Comparison of ENCODE assay signal across 20 cellular contexts in the genomic region with DNA sequence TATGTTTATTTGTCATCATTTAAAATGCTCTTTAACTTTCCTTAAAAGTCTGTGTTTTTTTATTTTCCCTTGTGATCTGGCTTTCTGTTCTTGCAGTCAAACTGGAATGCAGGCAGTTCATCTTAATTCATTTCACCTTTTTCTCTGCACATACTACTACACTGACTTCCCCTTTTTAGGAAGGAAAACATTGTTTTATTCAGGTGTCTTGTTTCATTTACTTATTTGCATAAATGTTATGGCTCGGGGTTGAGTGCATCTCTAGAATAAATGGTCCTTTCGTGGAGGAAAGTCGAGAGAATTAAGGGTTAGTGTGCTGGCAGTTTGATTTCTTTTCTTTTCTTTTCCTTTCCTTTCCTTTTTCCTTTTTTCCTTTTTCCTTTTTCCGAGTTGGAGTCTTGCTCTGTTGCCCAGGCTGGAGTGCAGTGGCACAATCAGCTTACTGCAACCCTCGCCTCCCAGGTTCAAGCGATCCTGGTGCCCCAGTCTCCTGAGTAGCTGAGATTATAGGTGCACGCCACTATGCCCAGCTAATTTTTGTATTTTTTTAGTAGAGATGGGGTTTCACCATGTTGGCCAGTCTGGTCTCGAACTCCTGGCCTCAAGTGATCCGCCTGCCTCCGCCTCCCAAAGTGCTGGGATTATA.
DNase-seq lines count a peak whose midpoint lies in the region; ATAC-seq, FAIRE-seq and TF ChIP-seq lines count a peak whose summit lies in the region.
"Had no signal": no experiment of that assay in that cellular context is flagged by ENCODE, and none has a peak within 500 bp of the region (broad histone marks: within the 10 kb centered on the region; RNA-seq: fewer than 3 reads in every experiment).

No MANE protein-coding gene starts in this region.

- FAIRE-seq in GM12891 (lab: Jason Lieb, UNC): no peak
- FAIRE-seq: A549, D721Med, GM18507, HepG2, HTR-8/SVneo had no signal

- no peak for ATAC-seq in GM18502 (IDR thresholded peaks at IDR 0.05; ENCODE audit: poor library complexity, unreplicated experiment)
- ATAC-seq: A549; CD8-positive, alpha-beta T cell; HepG2 had no signal

- H3K4me1 Mint-ChIP-seq in mesothelial cell of epicardium: peaks cover 8% of the 10 kb centered on the region
- H3K4me1 Mint-ChIP-seq: H9 had no signal

- no peak for TF ChIP-seq POLR2A in GM12891 (IDR thresholded peaks at IDR 0.05; ENCODE audit: low read depth, low read length)

- H3K27me3 Mint-ChIP-seq in mesothelial cell of epicardium (ENCODE audit: low read depth): no peaks in the 10 kb centered on the region

- DNase-seq in GM12891 (ENCODE audit: insufficient read length, low spot score): no peak
- peak; percentile 47 for DNase-seq in KBM-7
- peak; percentile 9 for DNase-seq in dedifferentiated amniotic fluid mesenchymal stem cell (ENCODE audit: extremely low spot score)
- DNase-seq in mesothelial cell of epicardium (ENCODE audit: low spot score in 2 of 2, unreplicated experiment in 2 of 2): no peak
- no peak for DNase-seq in activated CD8-positive, alpha-beta memory T cell treated with anti-CD3 and anti-CD28 coated beads, Interleukin-2, amount 50 U/mL, for 4 hours
- DNase-seq in SK-N-DZ (ENCODE audit: low spot score): no peak
- DNase-seq: CD8-positive, alpha-beta T cell; COR-L47; DMS153; DMS79 treated with DMSO at 0.1 percent for 48 hours; GDM1; GOT3; H9 had no signal

- H3K27ac Mint-ChIP-seq in mesothelial cell of epicardium: peak overlapping the region; percentile 13
- H3K27ac Mint-ChIP-seq: CD8-positive, alpha-beta T cell had no signal

- no peak for TF ChIP-seq CTCF in mesothelial cell of epicardium (IDR thresholded peaks at IDR 0.05; ENCODE audit: unreplicated experiment)

- in situ Hi-C loops in KBM-7 (cut with MboI; ENCODE audit: low pct_unique_long_range_greater_than_20kb, low sequenced_read_pairs): no loop called here

- H3K9me3 Mint-ChIP-seq in mesothelial cell of epicardium: no peaks in the 10 kb centered on the region
- H3K9me3 Mint-ChIP-seq: CD14-positive monocyte; CD8-positive, alpha-beta T cell; H9 had no signal

- peaks cover 7% of the 10 kb centered on the region for H3K36me3 Mint-ChIP-seq in mesothelial cell of epicardium

- H3K4me3 Mint-ChIP-seq in mesothelial cell of epicardium: no peak overlapping the region
- H3K4me3 Mint-ChIP-seq: CD14-positive monocyte; CD8-positive, alpha-beta T cell; H9 had no signal

TF ChIP-seq in GM12891, 5 proteins besides CTCF, POLR2A, EP300 and RAD21:
- TF ChIP-seq SPI1 (IDR thresholded peaks at IDR 0.05; ENCODE audit: low read depth, low read length) (peak; percentile 41; the same call in 1 of the 2 replicates), POU2F2 (IDR thresholded peaks at IDR 0.05; ENCODE audit: low read depth, low read length) (no peak)

Comparison
In these comparisons a context has a peak if more than half of its experiments do, and no peak if none do; other contexts are left out.
1. DNase-seq: peak in KBM-7 (single experiment) and dedifferentiated amniotic fluid mesenchymal stem cell (single experiment); none in GM12891 (single experiment), mesothelial cell of epicardium (0 of 2), activated CD8-positive, alpha-beta memory T cell treated with anti-CD3 and anti-CD28 coated beads, Interleukin-2, amount 50 U/mL, for 4 hours (single experiment) and SK-N-DZ (single experiment).